Comparison of ENCODE assay signal across 10 cellular contexts in the genomic region with DNA sequence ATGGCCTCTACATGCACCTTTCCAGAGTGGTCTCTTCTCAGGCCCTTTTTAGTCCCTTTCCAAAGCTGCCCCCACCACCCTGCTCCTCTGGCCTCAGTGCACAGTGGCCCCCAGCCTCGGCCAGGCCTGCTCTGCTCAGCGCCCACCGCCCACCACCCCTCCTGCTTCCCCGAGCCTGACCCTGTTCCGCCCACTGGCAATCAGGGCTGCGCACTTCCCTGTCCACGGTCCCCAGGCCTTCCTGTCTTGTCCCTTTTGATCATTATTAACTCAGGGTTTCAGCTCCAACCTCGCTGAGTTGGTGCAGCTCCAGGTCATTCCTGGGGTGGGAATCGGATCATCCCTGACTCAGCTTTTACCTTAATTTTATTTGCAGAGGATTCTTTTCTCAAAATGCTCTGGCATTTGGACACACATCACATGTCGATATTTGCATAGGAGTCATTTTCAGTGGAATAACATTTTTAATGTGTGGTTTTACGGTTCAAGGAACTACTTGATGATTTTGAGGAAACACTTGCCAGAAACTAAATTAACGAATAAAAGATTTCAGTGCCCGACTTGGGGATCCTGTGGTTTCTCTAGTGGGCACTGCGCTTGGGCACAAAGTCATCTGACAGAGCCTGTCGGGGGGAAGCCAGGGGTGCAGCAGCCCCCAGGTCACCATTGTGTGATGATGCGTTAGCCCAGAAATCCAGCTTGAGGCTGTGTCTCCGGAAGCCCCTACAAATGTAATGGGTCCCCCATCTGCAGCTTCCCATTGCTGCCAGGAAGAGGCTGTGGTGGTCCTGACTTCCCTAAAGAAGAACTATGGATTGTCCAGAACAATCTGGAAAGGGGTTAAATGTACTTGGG. TPM values are rescaled to one million over a fixed set of nuclear protein-coding genes. Genes with fewer than 3 reads are reported as not detected.
A peak's percentile ranks its signal among the peaks of the same experiment; 100 is the strongest.
DNase-seq lines count a peak whose midpoint lies in the region; ATAC-seq and TF ChIP-seq lines count a peak whose summit lies in the region.
"Had no signal": no experiment of that assay in that cellular context is flagged by ENCODE, and none has a peak within 500 bp of the region (broad histone marks: within the 10 kb centered on the region; RNA-seq: fewer than 3 reads in every experiment).

No MANE protein-coding gene starts in this region.

- H3K27me3 Mint-ChIP-seq in stimulated activated memory B cell treated with anti-CD40 and anti-IgM and Interleukin-4, amounts not matched to agents 10 μg/mL and 1 μg/mL and 100 μg/mL, for 72 hours = no peaks in the 10 kb centered on the region
- H3K27me3 Mint-ChIP-seq in effector memory CD8-positive, alpha-beta T cell = no peaks in the 10 kb centered on the region
- H3K27me3 Mint-ChIP-seq: naive thymus-derived CD8-positive, alpha-beta T cell had no signal

- peak; percentile 42 for DNase-seq in KBM-7
- no peak for DNase-seq in effector memory CD8-positive, alpha-beta T cell
- DNase-seq: activated CD8-positive, alpha-beta T cell treated with anti-CD3 and anti-CD28 coated beads, Interleukin-2, amount 10 ng/mL, durations not matched to agents 7 days and 5 days; NCI-H2081 treated with DMSO at 0.1 percent for 48 hours had no signal

- H3K27ac Mint-ChIP-seq in stimulated activated memory B cell treated with anti-CD40 and anti-IgM and Interleukin-4, amounts not matched to agents 10 μg/mL and 1 μg/mL and 100 μg/mL, for 72 hours = peak overlapping the region; percentile 99
- H3K27ac Mint-ChIP-seq in effector memory CD8-positive, alpha-beta T cell = no peak overlapping the region
- H3K27ac Mint-ChIP-seq: activated CD8-positive, alpha-beta T cell treated with anti-CD3 and anti-CD28 coated beads, Interleukin-2, amount 10 ng/mL, durations not matched to agents 7 days and 5 days had no signal

- H3K9me3 ChIP-seq in gastroesophageal sphincter = no peaks in the 10 kb centered on the region

- WGBS in gastroesophageal sphincter (ENCODE audit: low coverage in 1 of 2), 2 donors = 88 to 93% methylated on average over 8 to 11 of the region's 17 CpGs

- H3K4me3 Mint-ChIP-seq in stimulated activated memory B cell treated with anti-CD40 and anti-IgM and Interleukin-4, amounts not matched to agents 10 μg/mL and 1 μg/mL and 100 μg/mL, for 72 hours = peak overlapping the region; percentile 83
- no peak overlapping the region for H3K4me3 Mint-ChIP-seq in effector memory CD8-positive, alpha-beta T cell
- H3K4me3 Mint-ChIP-seq: activated CD8-positive, alpha-beta T cell treated with anti-CD3 and anti-CD28 coated beads, Interleukin-2, amount 10 ng/mL, durations not matched to agents 7 days and 5 days; naive thymus-derived CD8-positive, alpha-beta T cell had no signal

- H3K27me3 ChIP-seq in gastroesophageal sphincter = no peaks in the 10 kb centered on the region

- in situ Hi-C loops in KBM-7 (cut with MboI; ENCODE audit: low pct_unique_long_range_greater_than_20kb, low sequenced_read_pairs) = no loop called here

- H3K27ac ChIP-seq in gastroesophageal sphincter = peak overlapping the region in 1 of 4 donors; percentile 33

- no peak for TF ChIP-seq EP300 in gastroesophageal sphincter (IDR thresholded peaks at IDR 0.05)

- H3K4me1 ChIP-seq in gastroesophageal sphincter = no peaks in the 10 kb centered on the region

- TF ChIP-seq CTCF in gastroesophageal sphincter (IDR thresholded peaks at IDR 0.05) = no peak

- ATAC-seq in GM19438 (IDR thresholded peaks at IDR 0.05; ENCODE audit: low read depth, unreplicated experiment) (peak; percentile 32), esophagus mucosa (peak; percentile 7), gastroesophageal sphincter (no peak), HG02571 (IDR thresholded peaks at IDR 0.05; ENCODE audit: unreplicated experiment) (no peak)
- ATAC-seq in stimulated activated memory B cell treated with anti-CD40 and anti-IgM and Interleukin-4, amounts not matched to agents 10 μg/mL and 1 μg/mL and 100 μg/mL, for 72 hours = peak; percentile 70
- no peak for ATAC-seq in effector memory CD8-positive, alpha-beta T cell (replicated peaks)

- no peaks in the 10 kb centered on the region for H3K36me3 Mint-ChIP-seq in stimulated activated memory B cell treated with anti-CD40 and anti-IgM and Interleukin-4, amounts not matched to agents 10 μg/mL and 1 μg/mL and 100 μg/mL, for 72 hours
- peaks cover 4% of the 10 kb centered on the region for H3K36me3 Mint-ChIP-seq in effector memory CD8-positive, alpha-beta T cell (ENCODE audit: insufficient read depth)

- H3K9me3 Mint-ChIP-seq in stimulated activated memory B cell treated with anti-CD40 and anti-IgM and Interleukin-4, amounts not matched to agents 10 μg/mL and 1 μg/mL and 100 μg/mL, for 72 hours = no peaks in the 10 kb centered on the region
- H3K9me3 Mint-ChIP-seq in effector memory CD8-positive, alpha-beta T cell = no peaks in the 10 kb centered on the region
- H3K9me3 Mint-ChIP-seq: naive thymus-derived CD8-positive, alpha-beta T cell had no signal

- peaks cover 0 to 7% of the 10 kb centered on the region in 2 donors for H3K36me3 ChIP-seq in gastroesophageal sphincter

- H3K4me3 ChIP-seq in gastroesophageal sphincter = no peak overlapping the region

- no peak for TF ChIP-seq POLR2A in gastroesophageal sphincter (IDR thresholded peaks at IDR 0.05)

- peaks cover 36% of the 10 kb centered on the region for H3K4me1 Mint-ChIP-seq in stimulated activated memory B cell treated with anti-CD40 and anti-IgM and Interleukin-4, amounts not matched to agents 10 μg/mL and 1 μg/mL and 100 μg/mL, for 72 hours
- H3K4me1 Mint-ChIP-seq in effector memory CD8-positive, alpha-beta T cell (ENCODE audit: low read depth in 2 of 2) = peaks cover 0 to 4% of the 10 kb centered on the region in 2 donors

RNA-seq across cellular contexts. Expression of gene ESPNL, which starts 1.1 kb away (rescaled TPM):
- total RNA-seq in esophagus mucosa (0.40 TPM), gastroesophageal sphincter (1 to 10 TPM in 1 of 4 donors, under 1 TPM in 2, not detected in 1; 0.12 to 3.4 (median 0.31) TPM)

RNA-seq across cellular contexts. Expression of gene SCLY, which starts 38.3 kb away (rescaled TPM):
- 8.9 TPM for total RNA-seq in esophagus mucosa
- total RNA-seq in gastroesophageal sphincter = 10 to 100 TPM; 14.2 to 23.2 (median 16.5) TPM

RNA-seq across cellular contexts. Expression of gene KLHL30, which starts 39.4 kb away (rescaled TPM):
- total RNA-seq in esophagus mucosa (0.08 TPM), gastroesophageal sphincter (1 to 10 TPM; 1.3 to 8.1 (median 3.7) TPM)
- total RNA-seq: activated CD8-positive, alpha-beta T cell treated with anti-CD3 and anti-CD28 coated beads, Interleukin-2, amount 10 ng/mL, durations not matched to agents 7 days and 5 days; naive thymus-derived CD8-positive, alpha-beta T cell had no signal

RNA-seq across cellular contexts. Expression of gene ERFE, which starts 59.7 kb away (rescaled TPM):
- total RNA-seq in esophagus mucosa (0.44 TPM), gastroesophageal sphincter (under 1 TPM in 3 of 4 donors, not detected in 1; 0.35 to 0.94 (median 0.74) TPM)
- total RNA-seq: naive thymus-derived CD8-positive, alpha-beta T cell had no signal

Comparison
In these comparisons a context has a peak if more than half of its experiments do, and no peak if none do; other contexts are left out.
1. ATAC-seq: peak in GM19438 (single experiment), esophagus mucosa (single experiment) and stimulated activated memory B cell treated with anti-CD40 and anti-IgM and Interleukin-4, amounts not matched to agents 10 μg/mL and 1 μg/mL and 100 μg/mL, for 72 hours (single experiment); none in gastroesophageal sphincter (single experiment), effector memory CD8-positive, alpha-beta T cell (single experiment) and HG02571 (single experiment).